1 cellular context compared by ENCODE assay signal in genomic region chr7:25125137-25125946, GRCh38.
TF ChIP-seq lines count a peak whose summit lies in the region.

Gene CYCS (minus strand): TSS chr7:25125260. CDS start chr7:25124119, 1,141 bp downstream.

TF ChIP-seq in HepG2, 621 proteins besides CTCF, POLR2A, EP300 and RAD21 (continued from another document and continues in another):
- TF ChIP-seq DZIP1 (CRISPR knock-in tag; IDR thresholded peaks at IDR 0.05) (0 out of 2 replicates have a peak, but pooled peaks have one; percentile 62), JUN (CRISPR knock-in tag; IDR thresholded peaks at IDR 0.05) (peak; percentile 97), TSC22D2 (CRISPR knock-in tag; IDR thresholded peaks at IDR 0.05; ENCODE audit: borderline replicate concordance) (peak; percentile 84; the same call in 1 of the 2 replicates), ZNF282 (IDR thresholded peaks at IDR 0.05; ENCODE audit: partially characterized antibody) (no peak), PRDM15 (CRISPR knock-in tag; IDR thresholded peaks at IDR 0.05) (no peak), ZNF577 (CRISPR knock-in tag; IDR thresholded peaks at IDR 0.05; ENCODE audit: borderline replicate concordance, low read depth) (no peak), MAF1 (CRISPR knock-in tag; IDR thresholded peaks at IDR 0.05; ENCODE audit: borderline replicate concordance) (0 out of 2 replicates have a peak, but pooled peaks have one; percentile 52), ZNF33A (CRISPR knock-in tag; IDR thresholded peaks at IDR 0.05; ENCODE audit: borderline replicate concordance) (no peak), MZF1 (CRISPR knock-in tag; IDR thresholded peaks at IDR 0.05; ENCODE audit: borderline replicate concordance) (peak; percentile 84; the same call in 1 of the 2 replicates), ZNF251 (CRISPR knock-in tag; IDR thresholded peaks at IDR 0.05) (peak; percentile 13; the same call in 1 of the 2 replicates), KDM3A (CRISPR knock-in tag; IDR thresholded peaks at IDR 0.05; ENCODE audit: low read depth) (peak; percentile 92), HNRNPL (IDR thresholded peaks at IDR 0.05; ENCODE audit: low read depth, low read length) (peak; percentile 43; the same call in 1 of the 2 replicates), FOXJ3 (CRISPR knock-in tag; IDR thresholded peaks at IDR 0.05; ENCODE audit: borderline replicate concordance) (no peak), CSRNP1 (CRISPR knock-in tag; IDR thresholded peaks at IDR 0.05) (peak; percentile 95), NCOA2 (CRISPR knock-in tag; IDR thresholded peaks at IDR 0.05) (peak; percentile 72), WIZ (CRISPR knock-in tag; IDR thresholded peaks at IDR 0.05) (peak; percentile 82; the same call in 1 of the 2 replicates), HNF1B (CRISPR knock-in tag; IDR thresholded peaks at IDR 0.05) (peak; percentile 91), ZNF784 (CRISPR knock-in tag; IDR thresholded peaks at IDR 0.05; ENCODE audit: borderline replicate concordance) (peak; percentile 95), NPAS2 (CRISPR knock-in tag; IDR thresholded peaks at IDR 0.05; ENCODE audit: borderline replicate concordance) (no peak), JUND (CRISPR knock-in tag; IDR thresholded peaks at IDR 0.05) (peak; percentile 98), KLF11 (CRISPR knock-in tag; IDR thresholded peaks at IDR 0.05) (peak; percentile 89; the same call in 1 of the 2 replicates), ZNF567 (CRISPR knock-in tag; IDR thresholded peaks at IDR 0.05; ENCODE audit: borderline replicate concordance) (0 out of 2 replicates have a peak, but pooled peaks have one; percentile 68), AFF4 (CRISPR knock-in tag; IDR thresholded peaks at IDR 0.05) (no peak), SALL2 (CRISPR knock-in tag; IDR thresholded peaks at IDR 0.05) (peak; percentile 68; the same call in 1 of the 2 replicates), NR0B2 (CRISPR knock-in tag; IDR thresholded peaks at IDR 0.05) (peak; percentile 76; the same call in 1 of the 2 replicates), ZFAT (CRISPR knock-in tag; conservative IDR thresholded peaks at IDR 0.05) (no peak), SRY (CRISPR knock-in tag; IDR thresholded peaks at IDR 0.05) (peak; percentile 89; the same call in 1 of the 2 replicates), TP53 (CRISPR knock-in tag; conservative IDR thresholded peaks at IDR 0.05) (0 out of 2 replicates have a peak, but pooled peaks have one; percentile 40), ZNF720 (CRISPR knock-in tag; IDR thresholded peaks at IDR 0.05) (no peak), CCDC6 (CRISPR knock-in tag; IDR thresholded peaks at IDR 0.05) (peak; percentile 95), HNF1A (IDR thresholded peaks at IDR 0.05; ENCODE audit: low read depth) (0 out of 2 replicates have a peak, but pooled peaks have one; percentile 13), HNF1A (CRISPR knock-in tag; IDR thresholded peaks at IDR 0.05; ENCODE audit: borderline replicate concordance) (peak; percentile 88), ZNF678 (CRISPR knock-in tag; IDR thresholded peaks at IDR 0.05) (no peak), ZBTB7B (CRISPR knock-in tag; IDR thresholded peaks at IDR 0.05) (peak; percentile 49; the same call in 1 of the 2 replicates), PBX3 (CRISPR knock-in tag; IDR thresholded peaks at IDR 0.05; ENCODE audit: borderline replicate concordance) (no peak), CEBPB (IDR thresholded peaks at IDR 0.05; ENCODE audit: borderline replicate concordance, low read depth, low read length) (peak; percentile 77; the same call in 1 of the 2 replicates), ZSCAN31 (CRISPR knock-in tag; IDR thresholded peaks at IDR 0.05; ENCODE audit: low read depth) (peak; percentile 89), POLR2AphosphoS2 (IDR thresholded peaks at IDR 0.05; ENCODE audit: low read depth, low read length) (peak; percentile 96; the same call in 1 of the 2 replicates), TOPORS (CRISPR knock-in tag; IDR thresholded peaks at IDR 0.05) (peak; percentile 97)
